ENCODE assay signal across 8 cellular contexts in genomic region chr2:231393149-231394131, GRCh38. TPM values are rescaled to one million over a fixed set of nuclear protein-coding genes. Genes with fewer than 3 reads are reported as not detected.
DNase-seq lines count a peak whose midpoint lies in the region; ATAC-seq and TF ChIP-seq lines count a peak whose summit lies in the region.

No MANE protein-coding gene starts in this region.

- no peak overlapping the region for H3K4me3 ChIP-seq in AG04450 (ENCODE audit: low read depth, low read length)

- TF ChIP-seq CTCF in AG04450 (IDR thresholded peaks at IDR 0.05; ENCODE audit: low read depth, low read length) (peak; percentile 30; the same call in 1 of the 2 replicates), chondrocyte (IDR thresholded peaks at IDR 0.05) (peak; percentile 46)

- H3K4me3 Mint-ChIP-seq in chondrocyte (ENCODE audit: unreplicated experiment): no peak overlapping the region
- peak overlapping the region; percentile 76 for H3K4me3 Mint-ChIP-seq in stimulated activated effector memory CD8-positive, alpha-beta T cell treated with anti-CD3 and anti-CD28 coated beads, Interleukin-12 subunit alpha, Interleukin-12 subunit beta, amount 100 ng/mL, for 72 hours

- H3K36me3 Mint-ChIP-seq in chondrocyte (ENCODE audit: low read depth): peaks cover 2% of the 10 kb centered on the region
- H3K36me3 Mint-ChIP-seq in stimulated activated effector memory CD8-positive, alpha-beta T cell treated with anti-CD3 and anti-CD28 coated beads, Interleukin-12 subunit alpha, Interleukin-12 subunit beta, amount 100 ng/mL, for 72 hours: no peaks in the 10 kb centered on the region

- no peak for DNase-seq in AG04450 (ENCODE audit: low read depth, low spot score)
- no peak for DNase-seq in chondrocyte (ENCODE audit: low spot score)
- DNase-seq in stimulated activated effector memory CD8-positive, alpha-beta T cell treated with anti-CD3 and anti-CD28 coated beads, Interleukin-12 subunit alpha, Interleukin-12 subunit beta, amount 100 ng/mL, for 72 hours (ENCODE audit: low spot score in 2 of 2): peak; percentile 24 to 76
- no peak for DNase-seq in NCI-H1417 treated with DMSO at 0.1 percent for 48 hours (lab: John Stamatoyannopoulos, UW)
- no peak for DNase-seq in activated CD4-positive, CD25-positive, alpha-beta regulatory T cell (lab: John Stamatoyannopoulos, UW)
- no peak for DNase-seq in stimulated activated CD4-positive, alpha-beta T cell treated with anti-CD3 and anti-CD28 coated beads, Interleukin-12 subunit alpha, Interleukin-12 subunit beta, amount 100 ng/mL, for 4 hours

- peaks cover 18% of the 10 kb centered on the region for H3K4me1 Mint-ChIP-seq in chondrocyte (ENCODE audit: low read depth)
- peaks cover 41% of the 10 kb centered on the region for H3K4me1 Mint-ChIP-seq in stimulated activated effector memory CD8-positive, alpha-beta T cell treated with anti-CD3 and anti-CD28 coated beads, Interleukin-12 subunit alpha, Interleukin-12 subunit beta, amount 100 ng/mL, for 72 hours

- H3K9me3 Mint-ChIP-seq in chondrocyte (ENCODE audit: low read depth): no peaks in the 10 kb centered on the region
- H3K9me3 Mint-ChIP-seq in stimulated activated effector memory CD8-positive, alpha-beta T cell treated with anti-CD3 and anti-CD28 coated beads, Interleukin-12 subunit alpha, Interleukin-12 subunit beta, amount 100 ng/mL, for 72 hours: no peaks in the 10 kb centered on the region

- CTCF ChIA-PET in AG04450 (lab: Charles Lee): interaction anchor here (0.6 to 1.6 kb wide), 2 partner anchors 19 to 122 kb away, joined by 6 to 7 read pairs; no protein-coding TSS in a partner anchor

- no peak overlapping the region for H3K27ac ChIP-seq in AG04450 (ENCODE audit: low read depth, low read length)

- H3K27me3 Mint-ChIP-seq in chondrocyte (ENCODE audit: low read depth): no peaks in the 10 kb centered on the region

- peak; percentile 42 for ATAC-seq in GM18873 (IDR thresholded peaks at IDR 0.05; ENCODE audit: low FRiP score, unreplicated experiment)
- peak; percentile 32 for ATAC-seq in HG03457 (IDR thresholded peaks at IDR 0.05; ENCODE audit: unreplicated experiment)
- peak; percentile 75 for ATAC-seq in stimulated activated effector memory CD8-positive, alpha-beta T cell treated with anti-CD3 and anti-CD28 coated beads, Interleukin-12 subunit alpha, Interleukin-12 subunit beta, amount 100 ng/mL, for 72 hours

- peaks cover 42% of the 10 kb centered on the region for H3K27me3 ChIP-seq in AG04450 (ENCODE audit: control insufficient read depth, insufficient read depth, low read length)

- POLR2A ChIA-PET in AG04450 (lab: Yijun Ruan, JAX): no interaction called here

- H3K9me3 ChIP-seq in AG04450 (ENCODE audit: control insufficient read depth, insufficient read depth, low read length): peaks cover 4% of the 10 kb centered on the region; the same call in 1 of the 2 replicates

- no peak overlapping the region for H3K27ac Mint-ChIP-seq in chondrocyte (ENCODE audit: unreplicated experiment)
- H3K27ac Mint-ChIP-seq in stimulated activated effector memory CD8-positive, alpha-beta T cell treated with anti-CD3 and anti-CD28 coated beads, Interleukin-12 subunit alpha, Interleukin-12 subunit beta, amount 100 ng/mL, for 72 hours: peak overlapping the region; percentile 98

RNA-seq across cellular contexts. Expression of gene B3GNT7, which starts 2.1 kb away (rescaled TPM):
- polyA plus RNA-seq in AG04450 (2011; rRNA removed): 0.02 and 0.06 TPM in 2 replicates
- polyA minus RNA-seq in AG04450 (2011; rRNA and poly(A)+ RNA removed): 0.09 and 0.13 TPM in 2 replicates
- 1.7 to 1.9 TPM (median 1.8 TPM) in 3 replicates for total RNA-seq in chondrocyte

Comparison
In these comparisons a context has a peak if more than half of its experiments do, and no peak if none do; other contexts are left out.
1. DNase-seq: peak in stimulated activated effector memory CD8-positive, alpha-beta T cell treated with anti-CD3 and anti-CD28 coated beads, Interleukin-12 subunit alpha, Interleukin-12 subunit beta, amount 100 ng/mL, for 72 hours (2 of 2); none in AG04450 (single experiment), chondrocyte (single experiment), NCI-H1417 treated with DMSO at 0.1 percent for 48 hours (single experiment), activated CD4-positive, CD25-positive, alpha-beta regulatory T cell (0 of 4) and stimulated activated CD4-positive, alpha-beta T cell treated with anti-CD3 and anti-CD28 coated beads, Interleukin-12 subunit alpha, Interleukin-12 subunit beta, amount 100 ng/mL, for 4 hours (single experiment).
2. Peak in every context shown above with its lines, with median percentiles within 50 percentile points of each other: ATAC-seq.